In genomic region chr22:35202376-35202775, GRCh38 we compare ENCODE assay signal across 24 cellular contexts.
"Had no signal": no experiment of that assay in that cellular context is flagged by ENCODE, and none has a peak within 500 bp of the region (broad histone marks: within the 10 kb centered on the region; RNA-seq: fewer than 3 reads in every experiment).

No MANE protein-coding gene starts in this region.

- H3K9me3 ChIP-seq: left ventricle myocardium inferior, lower lobe of right lung, pancreas, right lobe of liver, spleen, thoracic aorta, transverse colon had no signal

- ATAC-seq: foreskin keratinocyte; left cardiac atrium; lower lobe of right lung; natural killer cell treated with Interleukin-12 subunit alpha and Interleukin-12 subunit beta and Interleukin-15 and Interleukin-18, amount 100 ng/mL, for 72 hours; pancreas; right lobe of liver; stimulated activated naive B cell treated with anti-CD40 and anti-IgM and Interleukin-4, amounts not matched to agents 10 μg/mL and 1 μg/mL and 100 μg/mL, for 72 hours; stimulated activated naive CD8-positive, alpha-beta T cell treated with anti-CD3 and anti-CD28 coated beads, Interleukin-15, amount 100 ng/mL, for 72 hours had no signal

- H3K27me3 ChIP-seq: pancreas, right lobe of liver, transverse colon had no signal

- H3K4me3 ChIP-seq: coronary artery, left ventricle myocardium inferior, lower lobe of right lung, pancreas, right lobe of liver, spleen, thoracic aorta, transverse colon had no signal

- H3K4me1 ChIP-seq: foreskin keratinocyte, left ventricle myocardium inferior, lower lobe of right lung, pancreas, right lobe of liver, spleen, transverse colon had no signal

- DNase-seq: effector CD4-positive, alpha-beta T cell; endodermal cell; erythroblast; foreskin keratinocyte; immature natural killer cell; kidney; left cardiac atrium; left ventricle myocardium inferior; lower lobe of right lung; mesenchymal stem cell; midbrain; occipital lobe; pancreas; right lobe of liver; spleen; stimulated activated CD4-positive, alpha-beta T cell treated with anti-CD3 and anti-CD28 coated beads, Interleukin-15, amount 100 ng/mL, for 24 hours; stimulated activated CD4-positive, alpha-beta T cell treated with anti-CD3 and anti-CD28 coated beads, Interleukin-1b, Interleukin-23, amount 100 ng/mL, for 48 hours; stimulated activated CD4-positive, alpha-beta T cell treated with anti-CD3 and anti-CD28 coated beads, Interleukin-4, amount 100 ng/mL, for 24 hours; stimulated activated naive B cell treated with anti-CD40 and anti-IgM and Interleukin-4, amounts not matched to agents 10 μg/mL and 1 μg/mL and 100 μg/mL, for 72 hours; stimulated activated naive CD8-positive, alpha-beta T cell treated with anti-CD3 and anti-CD28 coated beads, Interleukin-15, amount 100 ng/mL, for 72 hours; transverse colon had no signal

- H3K27ac ChIP-seq: coronary artery, foreskin keratinocyte, left ventricle myocardium inferior, lower lobe of right lung, pancreas, right lobe of liver, spleen, thoracic aorta, transverse colon had no signal

- H3K36me3 ChIP-seq: left ventricle myocardium inferior, lower lobe of right lung, pancreas, right lobe of liver, spleen, thoracic aorta, transverse colon had no signal
